In the genomic region with DNA sequence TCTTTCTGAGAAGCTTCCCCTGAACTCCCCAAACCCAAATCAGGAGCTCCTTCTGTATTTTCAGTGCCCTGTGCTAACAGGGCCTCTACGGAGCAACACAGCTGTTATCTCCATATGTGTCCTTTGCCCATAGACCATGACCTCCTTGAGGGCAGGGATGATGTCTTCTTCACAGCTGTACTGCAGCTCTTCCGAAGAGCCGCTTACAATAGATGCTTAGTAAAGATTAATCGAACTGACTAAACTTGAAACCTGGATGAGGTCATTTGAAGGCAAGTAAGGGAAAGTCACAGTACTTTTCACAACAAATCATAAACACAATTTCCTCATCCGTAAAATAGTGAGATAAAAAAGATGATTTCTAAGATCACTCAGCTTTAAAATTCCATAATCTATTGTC, we compare ENCODE assay signal across 25 cellular contexts. TPM values are rescaled to one million over a fixed set of nuclear protein-coding genes. Genes with fewer than 3 reads are reported as not detected.
"Had no signal": no experiment of that assay in that cellular context is flagged by ENCODE, and none has a peak within 500 bp of the region (broad histone marks: within the 10 kb centered on the region; RNA-seq: fewer than 3 reads in every experiment).

No MANE protein-coding gene starts in this region.

- H3K4me3 ChIP-seq: ascending aorta, body of pancreas, coronary artery, SJSA1 had no signal

- H3K27me3 ChIP-seq: ascending aorta had no signal

- H3K27ac Mint-ChIP-seq: activated CD8-positive, alpha-beta memory T cell treated with anti-CD3 and anti-CD28 coated beads, Interleukin-2, amount 10 ng/mL, durations not matched to agents 7 days and 5 days; activated naive CD4-positive, alpha-beta T cell treated with anti-CD3 and anti-CD28 coated beads, Interleukin-2, amount 10 ng/mL, durations not matched to agents 7 days and 5 days; activated T-cell treated with anti-CD3 and anti-CD28 coated beads, Interleukin-2, amount 50 U/mL, for 24 hours; activated T-helper 1 cell treated with anti-CD3 and anti-CD28 coated beads, Interleukin-12 subunit alpha, Interleukin-12 subunit beta, Interleukin-2, Interleukin-4 antibody, amounts not matched to agents 30 ng/mL and 10 ng/mL and 1 ng/mL, durations not matched to agents 14 hours and 24 hours and 36 hours; T-helper 1 cell treated with Interleukin-12 subunit alpha and Interleukin-12 subunit beta and Interleukin-4 antibody, amounts not matched to agents 30 μg/mL and 1 μg/mL, for 36 hours had no signal

- FAIRE-seq: bronchial epithelial cell, RCC 7860 had no signal

- H3K9me3 Mint-ChIP-seq: activated naive CD4-positive, alpha-beta T cell treated with anti-CD3 and anti-CD28 coated beads, Interleukin-2, amount 10 ng/mL, durations not matched to agents 7 days and 5 days; activated T-cell treated with anti-CD3 and anti-CD28 coated beads, Interleukin-2, amount 50 U/mL, for 24 hours; activated T-helper 1 cell treated with anti-CD3 and anti-CD28 coated beads, Interleukin-12 subunit alpha, Interleukin-12 subunit beta, Interleukin-2, Interleukin-4 antibody, amounts not matched to agents 30 ng/mL and 10 ng/mL and 1 ng/mL, durations not matched to agents 14 hours and 24 hours and 36 hours; T-helper 1 cell treated with Interleukin-12 subunit alpha and Interleukin-12 subunit beta and Interleukin-4 antibody, amounts not matched to agents 30 μg/mL and 1 μg/mL, for 36 hours had no signal

- ATAC-seq: activated CD4-positive, CD25-positive, alpha-beta regulatory T cell treated with anti-CD3 and anti-CD28 coated beads, Interleukin-2, amount 50 U/mL, for 24 hours; activated CD8-positive, alpha-beta memory T cell treated with anti-CD3 and anti-CD28 coated beads, Interleukin-2, amount 10 ng/mL, durations not matched to agents 7 days and 5 days; body of pancreas; PC-3 had no signal

- H3K36me3 Mint-ChIP-seq: activated CD8-positive, alpha-beta memory T cell treated with anti-CD3 and anti-CD28 coated beads, Interleukin-2, amount 10 ng/mL, durations not matched to agents 7 days and 5 days; activated naive CD4-positive, alpha-beta T cell treated with anti-CD3 and anti-CD28 coated beads, Interleukin-2, amount 10 ng/mL, durations not matched to agents 7 days and 5 days had no signal

- DNase-seq: activated CD4-positive, alpha-beta T cell treated with anti-CD3 and anti-CD28 coated beads for 48 hours; activated CD4-positive, alpha-beta T cell treated with anti-CD3 and anti-CD28 coated beads, Interleukin-2, amount 50 U/mL, for 48 hours; activated CD8-positive, alpha-beta memory T cell treated with anti-CD3 and anti-CD28 coated beads, Interleukin-2, amount 10 ng/mL, durations not matched to agents 7 days and 5 days; activated gamma-delta T cell; activated naive CD4-positive, alpha-beta T cell treated with anti-CD3 and anti-CD28 coated beads, Interleukin-2, amount 10 ng/mL, durations not matched to agents 7 days and 5 days; activated T-cell treated with anti-CD3 and anti-CD28 coated beads, Interleukin-2, amount 50 U/mL, for 24 hours; amniotic stem cell; body of pancreas; central memory CD4-positive, alpha-beta T cell; NCI-H1105 treated with DMSO at 0.1 percent for 48 hours; NCI-H1436 treated with DMSO at 0.1 percent for 48 hours; NCI-H187; NCI-H2081; NCI-H510A treated with DMSO at 0.1 percent for 48 hours; NCI-H69; PC-3; SHP77 had no signal

- H3K9me3 ChIP-seq: ascending aorta, body of pancreas, SJSA1 had no signal

- H3K36me3 ChIP-seq: ascending aorta, SJSA1 had no signal

- H3K4me3 Mint-ChIP-seq: activated CD8-positive, alpha-beta memory T cell treated with anti-CD3 and anti-CD28 coated beads, Interleukin-2, amount 10 ng/mL, durations not matched to agents 7 days and 5 days; activated naive CD4-positive, alpha-beta T cell treated with anti-CD3 and anti-CD28 coated beads, Interleukin-2, amount 10 ng/mL, durations not matched to agents 7 days and 5 days; activated T-cell treated with anti-CD3 and anti-CD28 coated beads, Interleukin-2, amount 50 U/mL, for 24 hours; activated T-helper 1 cell treated with anti-CD3 and anti-CD28 coated beads, Interleukin-12 subunit alpha, Interleukin-12 subunit beta, Interleukin-2, Interleukin-4 antibody, amounts not matched to agents 30 ng/mL and 10 ng/mL and 1 ng/mL, durations not matched to agents 14 hours and 24 hours and 36 hours; T-helper 1 cell treated with Interleukin-12 subunit alpha and Interleukin-12 subunit beta and Interleukin-4 antibody, amounts not matched to agents 30 μg/mL and 1 μg/mL, for 36 hours had no signal

- H3K27ac ChIP-seq: ascending aorta, body of pancreas, coronary artery, SJSA1 had no signal

RNA-seq across cellular contexts. Expression of gene KCNN3, which starts 4.4 kb away (rescaled TPM):
- total RNA-seq: SJSA1 had no signal
